Comparison of ENCODE assay signal across 14 cellular contexts in genomic region chr2:105406221-105406620, GRCh38. TPM values are rescaled to one million over a fixed set of nuclear protein-coding genes. Genes with fewer than 3 reads are reported as not detected.
DNase-seq lines count a peak whose midpoint lies in the region; ATAC-seq and TF ChIP-seq lines count a peak whose summit lies in the region.
"Had no signal": no experiment of that assay in that cellular context is flagged by ENCODE, and none has a peak within 500 bp of the region (broad histone marks: within the 10 kb centered on the region; RNA-seq: fewer than 3 reads in every experiment).

No MANE protein-coding gene starts in this region.

- H4K8ac ChIP-seq in mesenchymal stem cell (ENCODE audit: low read length), result no peak overlapping the region

- H3K4me2 ChIP-seq in PC-9, result 0 out of 2 replicates have a peak overlapping the region, but pooled peaks have one; percentile 84
- no peak overlapping the region for H3K4me2 ChIP-seq in mesenchymal stem cell (ENCODE audit: low read length, poor library complexity, severe bottlenecking)

- no peak overlapping the region for H2BK120ac ChIP-seq in mesenchymal stem cell (ENCODE audit: low read depth, low read length)

- intact Hi-C loops in PC-9 (cut with micrococcal nuclease; ENCODE audit: unreplicated experiment) (no loop called here), spleen (cut with DNase I; ENCODE audit: low total_unique reads) (no loop called here)

- no peak overlapping the region for H4K91ac ChIP-seq in mesenchymal stem cell (ENCODE audit: low read length)

- no peak overlapping the region for H3K9ac ChIP-seq in mesenchymal stem cell (ENCODE audit: low read length)

- H3K9me2 ChIP-seq in PC-9 (ENCODE audit: insufficient read depth), result no peaks in the 10 kb centered on the region

- no peak for TF ChIP-seq POLR2A in spleen (IDR thresholded peaks at IDR 0.05)

- H4K20me1 ChIP-seq in PC-9 (ENCODE audit: insufficient read depth), result no peaks in the 10 kb centered on the region

- peak overlapping the region; percentile 58 for H2BK5ac ChIP-seq in mesenchymal stem cell (ENCODE audit: low read depth, low read length, poor library complexity, severe bottlenecking)

- H3F3A ChIP-seq in PC-9 (ENCODE audit: insufficient read depth, low read depth), result peaks cover 45% of the 10 kb centered on the region

- no peak overlapping the region for H2BK15ac ChIP-seq in mesenchymal stem cell (ENCODE audit: low read depth, poor library complexity, severe bottlenecking)

- CTCF ChIA-PET in PC-9 (lab: Charles Lee), result interaction anchor here (0.6 kb wide), 1 partner anchor 115 kb away, joined by 4 read pairs; no protein-coding TSS in a partner anchor

- DNase-seq in COLO829 (ENCODE audit: low spot score) (peak; percentile 90), PC-9 (no peak), cardiac fibroblast (ENCODE audit: low read depth in 2 of 2) (peak; percentile 70 to 80), mesenchymal stem cell (peak; percentile 71), spleen (no peak), NCI-H2029 (lab: John Stamatoyannopoulos, UW) (no peak)
- no peak for DNase-seq in activated CD4-positive, alpha-beta T cell treated with anti-CD3 and anti-CD28 coated beads for 4 hours
- DNase-seq: esophagus squamous epithelium; NCI-H1417 treated with DMSO at 0.1 percent for 48 hours; NCI-H524; stimulated activated CD4-positive, alpha-beta T cell treated with anti-CD3 and anti-CD28 coated beads, Interleukin-4, amount 100 ng/mL, for 24 hours had no signal

- no peak overlapping the region for H3K14ac ChIP-seq in mesenchymal stem cell (ENCODE audit: low read length in 2 of 2)

- peak overlapping the region; percentile 96 for H3K27ac ChIP-seq in PC-9
- H3K27ac ChIP-seq in mesenchymal stem cell (ENCODE audit: low read length, poor library complexity, severe bottlenecking), result peak overlapping the region; percentile 97
- H3K27ac ChIP-seq in spleen, result no peak overlapping the region
- H3K27ac ChIP-seq: C4-2B had no signal

- no peaks in the 10 kb centered on the region for H3K9me3 ChIP-seq in PC-9 (ENCODE audit: insufficient read depth, low read depth)
- no peaks in the 10 kb centered on the region for H3K9me3 ChIP-seq in mesenchymal stem cell (ENCODE audit: control insufficient read depth, low read length)
- no peaks in the 10 kb centered on the region for H3K9me3 ChIP-seq in spleen
- H3K9me3 ChIP-seq: esophagus squamous epithelium had no signal

- WGBS in mesenchymal stem cell, result 45% methylated on average over 5 of the region's 5 CpGs
- 60 to 84% (median 80%) methylated on average over 5 of the region's 5 CpGs for WGBS in spleen, 5 donors

- H3K4me1 ChIP-seq in PC-9 (replicated peaks; ENCODE audit: insufficient read depth) (peaks cover 55% of the 10 kb centered on the region), mesenchymal stem cell (ENCODE audit: control insufficient read depth, insufficient read depth, low read depth, low read length) (peaks cover 16% of the 10 kb centered on the region), spleen (no peaks in the 10 kb centered on the region)

- no peak for ATAC-seq in GM18517 (IDR thresholded peaks at IDR 0.05; ENCODE audit: unreplicated experiment)
- ATAC-seq: stimulated activated effector memory CD8-positive, alpha-beta T cell treated with anti-CD3 and anti-CD28 coated beads, Interleukin-12 subunit alpha, Interleukin-12 subunit beta, amount 100 ng/mL, for 72 hours had no signal

- H3K23ac ChIP-seq in mesenchymal stem cell (ENCODE audit: low read length in 2 of 2), result no peak overlapping the region

- peak overlapping the region in 1 of 2 experiments; percentile 9 for H2BK12ac ChIP-seq in mesenchymal stem cell (ENCODE audit: low read length in 2 of 2)

- no peak overlapping the region for H2AFZ ChIP-seq in PC-9
- no peak overlapping the region for H2AFZ ChIP-seq in mesenchymal stem cell (ENCODE audit: low read depth, low read length)

- no peaks in the 10 kb centered on the region for H3K36me3 ChIP-seq in PC-9 (ENCODE audit: low read depth)
- no peaks in the 10 kb centered on the region for H3K36me3 ChIP-seq in mesenchymal stem cell (ENCODE audit: control insufficient read depth in 1 of 2, insufficient read depth in 2 of 2, low read depth in 1 of 2, low read length in 2 of 2)
- H3K36me3 ChIP-seq in spleen, result no peaks in the 10 kb centered on the region
- H3K36me3 ChIP-seq: esophagus squamous epithelium had no signal

- no peaks in the 10 kb centered on the region for H3K79me1 ChIP-seq in mesenchymal stem cell (replicated peaks; ENCODE audit: low read length, poor library complexity, severe bottlenecking)

- no peaks in the 10 kb centered on the region for H3K27me3 ChIP-seq in PC-9 (ENCODE audit: insufficient read depth, low read depth)
- no peaks in the 10 kb centered on the region for H3K27me3 ChIP-seq in mesenchymal stem cell (ENCODE audit: control insufficient read depth in 1 of 2, insufficient read depth in 1 of 2, low read length in 2 of 2)
- peaks cover 0 to 33% (median 0%) of the 10 kb centered on the region in 7 donors for H3K27me3 ChIP-seq in spleen (replicated peaks in 1 of 7)
- H3K27me3 ChIP-seq: esophagus squamous epithelium had no signal

- H3K79me2 ChIP-seq in PC-9 (ENCODE audit: low read depth), result 0 out of 2 replicates have a peak, but pooled peaks cover 4% of the 10 kb centered on the region

- H3K4me3 ChIP-seq in PC-9 (no peak overlapping the region), cardiac fibroblast (replicated peaks in 1 of 2; ENCODE audit: low read depth in 2 of 2, low read length in 2 of 2) (no peak overlapping the region), mesenchymal stem cell (ENCODE audit: insufficient read depth in 1 of 2, low read depth in 1 of 2, low read length in 2 of 2) (no peak overlapping the region), spleen (no peak overlapping the region)
- H3K4me3 ChIP-seq: esophagus squamous epithelium had no signal

- POLR2A ChIA-PET in PC-9 (lab: Charles Lee; ENCODE audit: unreplicated experiment), result interaction anchor here (0.6 kb wide), 1 partner anchor 50 kb away, joined by 9 read pairs; no protein-coding TSS in a partner anchor

- no TSS peak for BruUV-seq in PC-9 (replicated peaks; lab: Mats Ljungman, UMichigan)

- peak overlapping the region; percentile 87 for H2AK5ac ChIP-seq in mesenchymal stem cell (ENCODE audit: low read length, severe bottlenecking)

- H3K18ac ChIP-seq in mesenchymal stem cell (ENCODE audit: low read depth in 1 of 2, low read length in 2 of 2), result peak overlapping the region in 1 of 2 experiments; percentile 77

- TF ChIP-seq CTCF in PC-9 (conservative IDR thresholded peaks at IDR 0.05) (no peak), cardiac fibroblast (IDR thresholded peaks at IDR 0.05; ENCODE audit: low read depth, low read length) (no peak), spleen (IDR thresholded peaks at IDR 0.05 in 8 of 11, conservative IDR thresholded peaks at IDR 0.05 in 3 of 11) (no peak)

- H3K4ac ChIP-seq in mesenchymal stem cell (ENCODE audit: low read depth in 1 of 2, low read length in 2 of 2), result peak overlapping the region in 1 of 2 experiments; percentile 15

RNA-seq across cellular contexts. Expression of gene FHL2, which starts 7.4 kb away (rescaled TPM):
- total RNA-seq in PC-9 (2021), result 109 and 117 TPM in 2 replicates
- 258 TPM for polyA plus RNA-seq in mesenchymal stem cell (2013, experiment 1 of 2)
- polyA plus RNA-seq in mesenchymal stem cell (2013, experiment 2 of 2), result 261 TPM
- total RNA-seq in spleen, result 10 to 100 TPM; 16.1 to 27.4 (median 21.4) TPM
- 10 to 100 TPM in 1 of 3 donors, 1 to 10 TPM in 2; 6.8 to 12.2 (median 8.8) TPM for polyA plus RNA-seq in spleen

Comparison
In these comparisons a context has a peak if more than half of its experiments do, and no peak if none do; other contexts are left out.
1. DNase-seq: peak in COLO829 (single experiment), cardiac fibroblast (2 of 2) and mesenchymal stem cell (single experiment); none in PC-9 (0 of 2), activated CD4-positive, alpha-beta T cell treated with anti-CD3 and anti-CD28 coated beads for 4 hours (0 of 2), spleen (single experiment) and NCI-H2029 (single experiment).
2. H3K27ac ChIP-seq: peak in PC-9 (single experiment) and mesenchymal stem cell (single experiment); none in spleen (0 of 8).